In the genomic region with DNA sequence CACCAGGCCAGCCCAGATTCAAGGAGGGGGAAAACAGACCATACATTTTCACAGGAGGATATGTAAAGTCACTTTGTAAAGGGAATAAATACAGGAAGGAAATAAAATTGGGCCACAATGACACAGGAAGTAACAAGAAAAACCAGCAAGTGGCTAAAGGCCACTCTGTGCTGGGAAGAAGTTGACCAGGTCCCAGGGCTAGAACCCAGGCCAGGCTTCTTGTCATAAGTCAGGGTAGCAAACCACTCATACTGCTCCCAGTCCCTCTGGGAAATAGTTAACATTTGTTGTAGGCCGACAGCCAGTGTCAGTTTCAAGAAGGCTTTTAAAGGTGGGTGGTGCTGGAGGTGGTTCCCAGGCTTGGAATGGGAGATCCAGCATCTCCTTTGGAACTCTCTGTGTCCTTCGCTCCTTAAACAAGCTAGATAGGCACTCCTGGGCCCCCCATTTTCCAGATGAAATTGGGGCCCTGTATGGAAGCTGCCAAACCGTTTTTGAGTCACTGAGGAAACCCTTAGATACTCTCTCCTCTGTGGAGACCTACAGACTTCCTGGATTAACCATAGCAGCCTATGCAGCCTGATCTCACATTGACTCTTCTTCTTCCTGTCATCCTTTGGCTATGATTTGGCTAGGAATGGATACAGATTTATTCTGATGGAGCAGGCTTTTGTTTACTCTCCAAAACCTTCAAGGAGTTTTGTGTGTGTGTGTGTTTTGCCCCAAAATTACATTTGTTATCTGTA, we compare ENCODE assay signal across 22 cellular contexts. TPM values are rescaled to one million over a fixed set of nuclear protein-coding genes. Genes with fewer than 3 reads are reported as not detected.
"Had no signal": no experiment of that assay in that cellular context is flagged by ENCODE, and none has a peak within 500 bp of the region (broad histone marks: within the 10 kb centered on the region; RNA-seq: fewer than 3 reads in every experiment).

No MANE protein-coding gene starts in this region.

- H3K27me3 ChIP-seq: body of pancreas, upper lobe of left lung had no signal

- H3K36me3 Mint-ChIP-seq: mesothelial cell of epicardium had no signal

- H3K36me3 ChIP-seq: thoracic aorta, upper lobe of left lung had no signal

- H3K4me3 Mint-ChIP-seq: mesothelial cell of epicardium; T-helper 1 cell treated with Interleukin-12 subunit alpha and Interleukin-12 subunit beta and Interleukin-4 antibody, amounts not matched to agents 30 μg/mL and 1 μg/mL, for 36 hours had no signal

- H3K4me1 Mint-ChIP-seq: mesothelial cell of epicardium had no signal

- H3K27ac Mint-ChIP-seq: mesothelial cell of epicardium; T-helper 1 cell treated with Interleukin-12 subunit alpha and Interleukin-12 subunit beta and Interleukin-4 antibody, amounts not matched to agents 30 μg/mL and 1 μg/mL, for 36 hours had no signal

- H3K9me3 Mint-ChIP-seq: mesothelial cell of epicardium; T-helper 1 cell treated with Interleukin-12 subunit alpha and Interleukin-12 subunit beta and Interleukin-4 antibody, amounts not matched to agents 30 μg/mL and 1 μg/mL, for 36 hours had no signal

- ATAC-seq: activated CD4-positive, CD25-positive, alpha-beta regulatory T cell treated with anti-CD3 and anti-CD28 coated beads, Interleukin-2, amount 50 U/mL, for 24 hours; body of pancreas; psoas muscle; right cardiac atrium had no signal

- H3K27ac ChIP-seq: body of pancreas, psoas muscle, skin epidermis, thoracic aorta had no signal

- H3K9me3 ChIP-seq: body of pancreas, psoas muscle, thoracic aorta, upper lobe of left lung had no signal

- H3K4me1 ChIP-seq: body of pancreas, psoas muscle had no signal

- H3K4me3 ChIP-seq: body of pancreas, psoas muscle, skin epidermis, thoracic aorta, upper lobe of left lung had no signal

- DNase-seq: activated CD4-positive, alpha-beta T cell treated with anti-CD3 and anti-CD28 coated beads, Interleukin-2, amount 50 U/mL, for 4 hours; activated gamma-delta T cell treated with Interleukin-2 at 50 U/mL for 16 hours; body of pancreas; erythroblast; foreskin melanocyte; glutamatergic neuron; hippocampal formation; islet precursor cell; psoas muscle; right cardiac atrium; stimulated activated CD4-positive, alpha-beta T cell treated with anti-CD3 and anti-CD28 coated beads, Interleukin-15, amount 100 ng/mL, for 24 hours; stimulated activated CD4-positive, alpha-beta T cell treated with anti-CD3 and anti-CD28 coated beads, Interleukin-2, amount 100 ng/mL, for 48 hours; upper lobe of left lung had no signal

RNA-seq across cellular contexts. Expression of a gene that starts 38.1 kb away (rescaled TPM):
- total RNA-seq: body of pancreas, cardiac septum, lung microvascular endothelial cell, mesothelial cell of epicardium, osteoblast, psoas muscle, right cardiac atrium, thoracic aorta had no signal
- polyA plus RNA-seq: neural cell had no signal
